8 cellular contexts compared by ENCODE assay signal in the genomic region with DNA sequence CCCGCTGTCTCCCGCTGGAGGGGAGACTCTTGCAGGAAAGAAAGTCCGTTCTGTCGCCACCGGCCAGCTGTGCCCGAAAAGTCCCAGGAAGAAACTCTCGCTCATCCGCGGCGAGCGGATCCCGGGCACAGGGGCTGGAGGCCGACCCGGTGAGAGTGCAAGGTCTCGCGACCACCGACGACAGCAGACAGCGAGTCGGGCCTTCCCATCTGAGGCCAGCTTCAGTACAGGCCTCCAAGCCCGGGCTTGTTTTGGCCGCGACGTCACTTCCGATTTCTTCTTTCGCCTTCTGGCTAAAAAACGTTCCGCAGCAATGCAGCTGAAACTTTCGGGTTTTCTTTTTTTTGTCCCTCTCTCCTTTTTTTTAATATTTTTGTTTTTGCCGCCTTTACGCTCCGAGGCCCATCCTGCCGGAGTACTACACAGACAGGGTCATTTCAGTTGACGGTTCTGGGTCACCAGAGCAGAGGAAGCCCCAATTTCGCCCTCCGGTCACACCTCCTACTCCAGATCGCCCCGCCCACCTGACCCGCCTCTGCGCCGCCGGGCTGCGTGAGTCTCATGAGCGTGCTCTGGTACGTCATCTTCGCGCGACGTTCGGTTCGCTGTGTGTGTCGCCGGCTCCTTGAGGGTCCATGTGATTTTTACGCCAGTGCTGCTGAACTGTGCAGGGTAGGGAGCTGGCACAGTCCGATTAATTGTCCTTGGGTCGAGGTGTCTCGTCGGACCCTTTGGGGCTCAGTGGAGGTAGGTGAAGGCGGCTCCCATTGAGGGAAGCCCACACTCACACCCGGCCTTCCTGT. TPM values are rescaled to one million over a fixed set of nuclear protein-coding genes. Genes with fewer than 3 reads are reported as not detected.
A peak's percentile ranks its signal among the peaks of the same experiment; 100 is the strongest.
DNase-seq lines count a peak whose midpoint lies in the region; ATAC-seq, FAIRE-seq and TF ChIP-seq lines count a peak whose summit lies in the region.

A gene with protein sequence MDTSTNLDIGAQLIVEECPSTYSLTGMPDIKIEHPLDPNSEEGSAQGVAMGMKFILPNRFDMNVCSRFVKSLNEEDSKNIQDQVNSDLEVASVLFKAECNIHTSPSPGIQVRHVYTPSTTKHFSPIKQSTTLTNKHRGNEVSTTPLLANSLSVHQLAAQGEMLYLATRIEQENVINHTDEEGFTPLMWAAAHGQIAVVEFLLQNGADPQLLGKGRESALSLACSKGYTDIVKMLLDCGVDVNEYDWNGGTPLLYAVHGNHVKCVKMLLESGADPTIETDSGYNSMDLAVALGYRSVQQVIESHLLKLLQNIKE (minus strand): TSS at position 474 of the 803 bp plus-strand sequence. CDS start 2,758 bp downstream, outside the sequence.
A gene with protein sequence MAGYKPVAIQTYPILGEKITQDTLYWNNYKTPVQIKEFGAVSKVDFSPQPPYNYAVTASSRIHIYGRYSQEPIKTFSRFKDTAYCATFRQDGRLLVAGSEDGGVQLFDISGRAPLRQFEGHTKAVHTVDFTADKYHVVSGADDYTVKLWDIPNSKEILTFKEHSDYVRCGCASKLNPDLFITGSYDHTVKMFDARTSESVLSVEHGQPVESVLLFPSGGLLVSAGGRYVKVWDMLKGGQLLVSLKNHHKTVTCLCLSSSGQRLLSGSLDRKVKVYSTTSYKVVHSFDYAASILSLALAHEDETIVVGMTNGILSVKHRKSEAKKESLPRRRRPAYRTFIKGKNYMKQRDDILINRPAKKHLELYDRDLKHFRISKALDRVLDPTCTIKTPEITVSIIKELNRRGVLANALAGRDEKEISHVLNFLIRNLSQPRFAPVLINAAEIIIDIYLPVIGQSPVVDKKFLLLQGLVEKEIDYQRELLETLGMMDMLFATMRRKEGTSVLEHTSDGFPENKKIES (plus strand): TSS at position 578 of the 803 bp plus-strand sequence. CDS start 1,602 bp downstream, outside the sequence.

- no peak for TF ChIP-seq CTCF in AG04449 (IDR thresholded peaks at IDR 0.05; ENCODE audit: insufficient read depth, low read length, missing control alignments)
- TF ChIP-seq CTCF in WI38 (IDR thresholded peaks at IDR 0.05; ENCODE audit: low read depth, low read length) = no peak
- TF ChIP-seq CTCF in bronchial epithelial cell (IDR thresholded peaks at IDR 0.05; ENCODE audit: insufficient read depth, low read length, severe bottlenecking) = no peak

- H3K4me1 ChIP-seq in iPS-20b (ENCODE audit: insufficient read depth, low read length) = peaks cover 16% of the 10 kb centered on the region; the same call in 1 of the 2 replicates

- ATAC-seq in GM18907 (IDR thresholded peaks at IDR 0.05; ENCODE audit: unreplicated experiment) = peak; percentile 96
- peak; percentile 89 for ATAC-seq in HG03159 (IDR thresholded peaks at IDR 0.05; ENCODE audit: unreplicated experiment)

- H3K36me3 ChIP-seq in bronchial epithelial cell (ENCODE audit: control insufficient read depth, insufficient read depth, low read length) (peaks cover 2% of the 10 kb centered on the region), iPS-20b (ENCODE audit: insufficient read depth, low read depth, low read length) (peaks cover 28% of the 10 kb centered on the region)

- peak within 1 kb of the TSS; percentile 95 for H3K9ac ChIP-seq in iPS-20b (ENCODE audit: low read depth, low read length)

- CTCF ChIA-PET in AG04449 (lab: Yijun Ruan, JAX) = interaction anchor here (0.8 to 3.7 kb wide), 7 partner anchors 16 to 228 kb away, joined by 3 to 18 read pairs (median 3); no protein-coding TSS in a partner anchor

- H3K27me3 ChIP-seq in bronchial epithelial cell (ENCODE audit: control insufficient read depth, insufficient read depth, low read length) (no peaks in the 10 kb centered on the region), iPS-20b (ENCODE audit: insufficient read depth, low read length) (no peaks in the 10 kb centered on the region)

- no peaks in the 10 kb centered on the region for H3K9me3 ChIP-seq in iPS-20b (ENCODE audit: insufficient read depth, low read depth, low read length)

- H3K4me3 ChIP-seq in AG04449 (ENCODE audit: low read depth, low read length) = peak within 1 kb of the TSS; percentile 97
- peak within 1 kb of the TSS; percentile 99 for H3K4me3 ChIP-seq in WI38 (ENCODE audit: low read depth, low read length)
- H3K4me3 ChIP-seq in bronchial epithelial cell (ENCODE audit: low read depth, low read length) = peak within 1 kb of the TSS; percentile 81
- H3K4me3 ChIP-seq in iPS-20b (ENCODE audit: low read length) = peak within 1 kb of the TSS; percentile 86
- H3K4me3 ChIP-seq in skin epidermis = peak within 1 kb of the TSS; percentile 78 to 97 (median 89)

- H3K27ac ChIP-seq in iPS-20b (ENCODE audit: low read length) = peak within 1 kb of the TSS; percentile 94
- H3K27ac ChIP-seq in skin epidermis = peak within 1 kb of the TSS; percentile 19 to 98 (median 94)

- FAIRE-seq in bronchial epithelial cell (lab: Jason Lieb, UNC) = no peak

- POLR2A ChIA-PET in AG04449 (lab: Yijun Ruan, JAX) = interaction anchor here (0.7 to 1.4 kb wide), 2 partner anchors 257 to 347 kb away, joined by 3 to 4 read pairs; no protein-coding TSS in a partner anchor

- DNase-seq in AG04449 (ENCODE audit: low read depth, low spot score) (peak; percentile 84), NCI-H2227 treated with DMSO at 0.1 percent for 48 hours (lab: John Stamatoyannopoulos, UW) (peak; percentile 89), bronchial epithelial cell (ENCODE audit: low read depth) (peak; percentile 90)

RNA-seq across cellular contexts. Expression of the first gene that starts in this region (rescaled TPM):
- total RNA-seq in bronchial epithelial cell = 19.2 and 34.3 TPM in 2 replicates

RNA-seq across cellular contexts. Expression of the second gene that starts in this region (rescaled TPM):
- total RNA-seq in bronchial epithelial cell = 23.6 and 45.0 TPM in 2 replicates

Comparison
In these comparisons a context has a peak if more than half of its experiments do, and no peak if none do; other contexts are left out.
1. Peak in every context shown above with its lines: DNase-seq, ATAC-seq, H3K4me3 ChIP-seq and H3K27ac ChIP-seq.